Comparison of ENCODE assay signal across 1 cellular context in the genomic region with DNA sequence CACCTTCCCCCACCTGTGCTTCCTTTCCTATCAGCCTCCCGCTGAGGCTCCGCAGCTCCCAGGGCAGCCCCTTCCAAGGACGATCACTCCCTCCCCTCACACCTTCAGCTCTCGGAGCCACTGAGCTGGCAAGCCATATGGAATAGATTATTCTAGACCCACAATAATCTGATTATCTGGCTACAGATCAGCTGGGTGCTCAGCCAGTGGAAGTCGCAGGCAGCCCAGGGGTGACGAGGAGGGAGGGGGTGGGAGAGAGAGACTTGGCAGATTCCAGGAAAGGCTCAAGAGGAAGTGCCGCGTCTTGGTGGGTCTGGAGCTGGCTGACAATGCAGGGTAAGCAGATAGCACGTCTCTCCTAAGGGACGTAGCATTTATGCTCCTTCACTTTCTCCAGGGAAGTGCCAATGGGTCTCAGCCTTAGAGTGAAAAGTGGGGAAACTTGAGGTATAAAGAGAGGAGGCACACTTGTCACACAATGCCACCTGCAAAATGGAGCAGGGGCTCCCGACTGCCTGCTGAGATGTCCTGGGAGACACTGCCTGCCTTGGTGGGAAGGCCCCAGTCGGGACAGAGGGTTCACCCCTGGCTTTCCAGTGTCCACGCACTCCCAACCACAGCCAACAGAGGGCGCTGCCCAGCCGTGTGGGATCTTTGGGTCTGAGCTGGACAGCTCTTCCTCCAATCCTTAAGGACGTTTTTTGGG.
TF ChIP-seq lines count a peak whose summit lies in the region.

No MANE protein-coding gene starts in this region.

TF ChIP-seq in K562, 482 proteins besides CTCF, POLR2A, EP300 and RAD21 (continued from another document and continues in another):
- TF ChIP-seq, protein P1, sequence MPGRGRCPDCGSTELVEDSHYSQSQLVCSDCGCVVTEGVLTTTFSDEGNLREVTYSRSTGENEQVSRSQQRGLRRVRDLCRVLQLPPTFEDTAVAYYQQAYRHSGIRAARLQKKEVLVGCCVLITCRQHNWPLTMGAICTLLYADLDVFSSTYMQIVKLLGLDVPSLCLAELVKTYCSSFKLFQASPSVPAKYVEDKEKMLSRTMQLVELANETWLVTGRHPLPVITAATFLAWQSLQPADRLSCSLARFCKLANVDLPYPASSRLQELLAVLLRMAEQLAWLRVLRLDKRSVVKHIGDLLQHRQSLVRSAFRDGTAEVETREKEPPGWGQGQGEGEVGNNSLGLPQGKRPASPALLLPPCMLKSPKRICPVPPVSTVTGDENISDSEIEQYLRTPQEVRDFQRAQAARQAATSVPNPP (IDR thresholded peaks at IDR 0.05; ENCODE audit: borderline replicate concordance, insufficient read depth, insufficient read length), result no peak
- TF ChIP-seq RBM17 (IDR thresholded peaks at IDR 0.05; ENCODE audit: borderline replicate concordance, low read depth, low read length) (no peak), TARDBP (IDR thresholded peaks at IDR 0.05) (no peak; the same call in 1 of the 2 replicates), NRF1 (conservative IDR thresholded peaks at IDR 0.05 in 1 of 2, IDR thresholded peaks at IDR 0.05 in 1 of 2) (peak; percentile 3 to 28; a peak in 3 of 4 replicates), COPS2 (conservative IDR thresholded peaks at IDR 0.05) (no peak), SMAD2 (IDR thresholded peaks at IDR 0.05; ENCODE audit: low read depth, low read length) (no peak), ZNF766 (CRISPR knock-in tag; conservative IDR thresholded peaks at IDR 0.05) (0 out of 2 replicates have a peak, but pooled peaks have one; percentile 18), NCOR1 (IDR thresholded peaks at IDR 0.05) (no peak), ZNF324 (CRISPR knock-in tag; IDR thresholded peaks at IDR 0.05) (no peak), BHLHE40 (IDR thresholded peaks at IDR 0.05; ENCODE audit: low read length) (peak; percentile 35; the same call in 1 of the 2 replicates), KDM2B (CRISPR knock-in tag; IDR thresholded peaks at IDR 0.05) (no peak), GABPB2 (CRISPR knock-in tag; conservative IDR thresholded peaks at IDR 0.05) (no peak), L3MBTL2 (IDR thresholded peaks at IDR 0.05) (peak; percentile 59), HMGN3 (IDR thresholded peaks at IDR 0.05; ENCODE audit: borderline replicate concordance, extremely low read depth, insufficient read length, low read depth, low read length) (peak; percentile 9), SMAD1 (IDR thresholded peaks at IDR 0.05; ENCODE audit: low read depth, low read length, partially characterized antibody) (no peak), MTA3 (IDR thresholded peaks at IDR 0.05; ENCODE audit: borderline replicate concordance) (peak; percentile 81; the same call in 1 of the 2 replicates), C11orf30 (IDR thresholded peaks at IDR 0.05; ENCODE audit: low read depth) (peak; percentile 14; the same call in 1 of the 2 replicates), PCBP1 (IDR thresholded peaks at IDR 0.05; ENCODE audit: low read depth, low read length, poor library complexity, severe bottlenecking) (no peak), EHMT2 (IDR thresholded peaks at IDR 0.05) (no peak), RBM34 (IDR thresholded peaks at IDR 0.05; ENCODE audit: borderline replicate concordance, insufficient read depth, low read length) (no peak), CSDE1 (IDR thresholded peaks at IDR 0.05) (no peak), CBFA2T3 (IDR thresholded peaks at IDR 0.05) (no peak), ZSCAN29 (IDR thresholded peaks at IDR 0.05) (no peak), HNRNPK (IDR thresholded peaks at IDR 0.05; ENCODE audit: low read depth, low read length, poor library complexity, severe bottlenecking) (no peak), ZNF217 (CRISPR knock-in tag; IDR thresholded peaks at IDR 0.05) (no peak), ZNF77 (CRISPR knock-in tag; IDR thresholded peaks at IDR 0.05) (no peak), RNF2 (IDR thresholded peaks at IDR 0.05) (no peak; the same call in 1 of the 2 replicates), TAF15 (IDR thresholded peaks at IDR 0.05; ENCODE audit: low read depth, low read length) (no peak), BACH1 (tag; IDR thresholded peaks at IDR 0.05) (no peak), SMARCC2 (IDR thresholded peaks at IDR 0.05; ENCODE audit: low read depth) (no peak), ZEB2 (IDR thresholded peaks at IDR 0.05) (no peak; the same call in 1 of the 2 replicates), ZNF785 (CRISPR knock-in tag; IDR thresholded peaks at IDR 0.05) (no peak), ZNF263 (CRISPR knock-in tag; IDR thresholded peaks at IDR 0.05; ENCODE audit: borderline replicate concordance) (no peak), SETDB1 (IDR thresholded peaks at IDR 0.05; ENCODE audit: low read length) (no peak), YBX1 (IDR thresholded peaks at IDR 0.05) (no peak), NEUROD1 (IDR thresholded peaks at IDR 0.05; ENCODE audit: borderline replicate concordance, low read depth, low read length, partially characterized antibody) (peak; percentile 10), E2F3 (CRISPR knock-in tag; IDR thresholded peaks at IDR 0.05) (no peak), ZNF695 (CRISPR knock-in tag; IDR thresholded peaks at IDR 0.05) (no peak), ZNF507 (tag; conservative IDR thresholded peaks at IDR 0.05) (no peak), MYNN (IDR thresholded peaks at IDR 0.05) (no peak), MYNN (CRISPR knock-in tag; IDR thresholded peaks at IDR 0.05) (no peak), MYC (IDR thresholded peaks at IDR 0.05; ENCODE audit: low read depth, low read length) (0 out of 2 replicates have a peak, but pooled peaks have one; percentile 40), MYC (CRISPR knock-in tag; IDR thresholded peaks at IDR 0.05; ENCODE audit: borderline replicate concordance, low read depth) (no peak), SP1 (CRISPR knock-in tag; IDR thresholded peaks at IDR 0.05) (peak; percentile 52), SMC3 (conservative IDR thresholded peaks at IDR 0.05; ENCODE audit: insufficient read depth, low read depth, low read length) (peak; percentile 87), PCBP2 (IDR thresholded peaks at IDR 0.05; ENCODE audit: low read depth, low read length, poor library complexity, severe bottlenecking) (no peak)
- TF ChIP-seq, protein P2, sequence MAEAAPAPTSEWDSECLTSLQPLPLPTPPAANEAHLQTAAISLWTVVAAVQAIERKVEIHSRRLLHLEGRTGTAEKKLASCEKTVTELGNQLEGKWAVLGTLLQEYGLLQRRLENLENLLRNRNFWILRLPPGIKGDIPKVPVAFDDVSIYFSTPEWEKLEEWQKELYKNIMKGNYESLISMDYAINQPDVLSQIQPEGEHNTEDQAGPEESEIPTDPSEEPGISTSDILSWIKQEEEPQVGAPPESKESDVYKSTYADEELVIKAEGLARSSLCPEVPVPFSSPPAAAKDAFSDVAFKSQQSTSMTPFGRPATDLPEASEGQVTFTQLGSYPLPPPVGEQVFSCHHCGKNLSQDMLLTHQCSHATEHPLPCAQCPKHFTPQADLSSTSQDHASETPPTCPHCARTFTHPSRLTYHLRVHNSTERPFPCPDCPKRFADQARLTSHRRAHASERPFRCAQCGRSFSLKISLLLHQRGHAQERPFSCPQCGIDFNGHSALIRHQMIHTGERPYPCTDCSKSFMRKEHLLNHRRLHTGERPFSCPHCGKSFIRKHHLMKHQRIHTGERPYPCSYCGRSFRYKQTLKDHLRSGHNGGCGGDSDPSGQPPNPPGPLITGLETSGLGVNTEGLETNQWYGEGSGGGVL (CRISPR knock-in tag; IDR thresholded peaks at IDR 0.05), result no peak
- TF ChIP-seq, protein P3, sequence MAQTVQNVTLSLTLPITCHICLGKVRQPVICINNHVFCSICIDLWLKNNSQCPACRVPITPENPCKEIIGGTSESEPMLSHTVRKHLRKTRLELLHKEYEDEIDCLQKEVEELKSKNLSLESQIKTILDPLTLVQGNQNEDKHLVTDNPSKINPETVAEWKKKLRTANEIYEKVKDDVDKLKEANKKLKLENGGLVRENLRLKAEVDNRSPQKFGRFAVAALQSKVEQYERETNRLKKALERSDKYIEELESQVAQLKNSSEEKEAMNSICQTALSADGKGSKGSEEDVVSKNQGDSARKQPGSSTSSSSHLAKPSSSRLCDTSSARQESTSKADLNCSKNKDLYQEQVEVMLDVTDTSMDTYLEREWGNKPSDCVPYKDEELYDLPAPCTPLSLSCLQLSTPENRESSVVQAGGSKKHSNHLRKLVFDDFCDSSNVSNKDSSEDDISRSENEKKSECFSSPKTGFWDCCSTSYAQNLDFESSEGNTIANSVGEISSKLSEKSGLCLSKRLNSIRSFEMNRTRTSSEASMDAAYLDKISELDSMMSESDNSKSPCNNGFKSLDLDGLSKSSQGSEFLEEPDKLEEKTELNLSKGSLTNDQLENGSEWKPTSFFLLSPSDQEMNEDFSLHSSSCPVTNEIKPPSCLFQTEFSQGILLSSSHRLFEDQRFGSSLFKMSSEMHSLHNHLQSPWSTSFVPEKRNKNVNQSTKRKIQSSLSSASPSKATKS (CRISPR knock-in tag; IDR thresholded peaks at IDR 0.05), result no peak
- TF ChIP-seq, protein P4, sequence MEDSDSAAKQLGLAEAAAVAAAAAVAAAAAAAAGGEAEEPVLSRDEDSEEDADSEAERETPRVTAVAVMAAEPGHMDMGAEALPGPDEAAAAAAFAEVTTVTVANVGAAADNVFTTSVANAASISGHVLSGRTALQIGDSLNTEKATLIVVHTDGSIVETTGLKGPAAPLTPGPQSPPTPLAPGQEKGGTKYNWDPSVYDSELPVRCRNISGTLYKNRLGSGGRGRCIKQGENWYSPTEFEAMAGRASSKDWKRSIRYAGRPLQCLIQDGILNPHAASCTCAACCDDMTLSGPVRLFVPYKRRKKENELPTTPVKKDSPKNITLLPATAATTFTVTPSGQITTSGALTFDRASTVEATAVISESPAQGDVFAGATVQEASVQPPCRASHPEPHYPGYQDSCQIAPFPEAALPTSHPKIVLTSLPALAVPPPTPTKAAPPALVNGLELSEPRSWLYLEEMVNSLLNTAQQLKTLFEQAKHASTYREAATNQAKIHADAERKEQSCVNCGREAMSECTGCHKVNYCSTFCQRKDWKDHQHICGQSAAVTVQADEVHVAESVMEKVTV (CRISPR knock-in tag; IDR thresholded peaks at IDR 0.05), result peak; percentile 72
- TF ChIP-seq, protein P5, sequence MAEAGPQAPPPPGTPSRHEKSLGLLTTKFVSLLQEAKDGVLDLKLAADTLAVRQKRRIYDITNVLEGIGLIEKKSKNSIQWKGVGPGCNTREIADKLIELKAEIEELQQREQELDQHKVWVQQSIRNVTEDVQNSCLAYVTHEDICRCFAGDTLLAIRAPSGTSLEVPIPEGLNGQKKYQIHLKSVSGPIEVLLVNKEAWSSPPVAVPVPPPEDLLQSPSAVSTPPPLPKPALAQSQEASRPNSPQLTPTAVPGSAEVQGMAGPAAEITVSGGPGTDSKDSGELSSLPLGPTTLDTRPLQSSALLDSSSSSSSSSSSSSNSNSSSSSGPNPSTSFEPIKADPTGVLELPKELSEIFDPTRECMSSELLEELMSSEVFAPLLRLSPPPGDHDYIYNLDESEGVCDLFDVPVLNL (CRISPR knock-in tag; IDR thresholded peaks at IDR 0.05; ENCODE audit: low read depth), result no peak
- TF ChIP-seq, protein P6, sequence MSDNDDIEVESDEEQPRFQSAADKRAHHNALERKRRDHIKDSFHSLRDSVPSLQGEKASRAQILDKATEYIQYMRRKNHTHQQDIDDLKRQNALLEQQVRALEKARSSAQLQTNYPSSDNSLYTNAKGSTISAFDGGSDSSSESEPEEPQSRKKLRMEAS (CRISPR knock-in tag; IDR thresholded peaks at IDR 0.05), result peak; percentile 30; the same call in 1 of the 2 replicates
- TF ChIP-seq, protein P7, sequence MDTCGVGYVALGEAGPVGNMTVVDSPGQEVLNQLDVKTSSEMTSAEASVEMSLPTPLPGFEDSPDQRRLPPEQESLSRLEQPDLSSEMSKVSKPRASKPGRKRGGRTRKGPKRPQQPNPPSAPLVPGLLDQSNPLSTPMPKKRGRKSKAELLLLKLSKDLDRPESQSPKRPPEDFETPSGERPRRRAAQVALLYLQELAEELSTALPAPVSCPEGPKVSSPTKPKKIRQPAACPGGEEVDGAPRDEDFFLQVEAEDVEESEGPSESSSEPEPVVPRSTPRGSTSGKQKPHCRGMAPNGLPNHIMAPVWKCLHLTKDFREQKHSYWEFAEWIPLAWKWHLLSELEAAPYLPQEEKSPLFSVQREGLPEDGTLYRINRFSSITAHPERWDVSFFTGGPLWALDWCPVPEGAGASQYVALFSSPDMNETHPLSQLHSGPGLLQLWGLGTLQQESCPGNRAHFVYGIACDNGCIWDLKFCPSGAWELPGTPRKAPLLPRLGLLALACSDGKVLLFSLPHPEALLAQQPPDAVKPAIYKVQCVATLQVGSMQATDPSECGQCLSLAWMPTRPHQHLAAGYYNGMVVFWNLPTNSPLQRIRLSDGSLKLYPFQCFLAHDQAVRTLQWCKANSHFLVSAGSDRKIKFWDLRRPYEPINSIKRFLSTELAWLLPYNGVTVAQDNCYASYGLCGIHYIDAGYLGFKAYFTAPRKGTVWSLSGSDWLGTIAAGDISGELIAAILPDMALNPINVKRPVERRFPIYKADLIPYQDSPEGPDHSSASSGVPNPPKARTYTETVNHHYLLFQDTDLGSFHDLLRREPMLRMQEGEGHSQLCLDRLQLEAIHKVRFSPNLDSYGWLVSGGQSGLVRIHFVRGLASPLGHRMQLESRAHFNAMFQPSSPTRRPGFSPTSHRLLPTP (IDR thresholded peaks at IDR 0.05; ENCODE audit: borderline replicate concordance, extremely low read depth, insufficient read length), result no peak
- TF ChIP-seq, protein P8, sequence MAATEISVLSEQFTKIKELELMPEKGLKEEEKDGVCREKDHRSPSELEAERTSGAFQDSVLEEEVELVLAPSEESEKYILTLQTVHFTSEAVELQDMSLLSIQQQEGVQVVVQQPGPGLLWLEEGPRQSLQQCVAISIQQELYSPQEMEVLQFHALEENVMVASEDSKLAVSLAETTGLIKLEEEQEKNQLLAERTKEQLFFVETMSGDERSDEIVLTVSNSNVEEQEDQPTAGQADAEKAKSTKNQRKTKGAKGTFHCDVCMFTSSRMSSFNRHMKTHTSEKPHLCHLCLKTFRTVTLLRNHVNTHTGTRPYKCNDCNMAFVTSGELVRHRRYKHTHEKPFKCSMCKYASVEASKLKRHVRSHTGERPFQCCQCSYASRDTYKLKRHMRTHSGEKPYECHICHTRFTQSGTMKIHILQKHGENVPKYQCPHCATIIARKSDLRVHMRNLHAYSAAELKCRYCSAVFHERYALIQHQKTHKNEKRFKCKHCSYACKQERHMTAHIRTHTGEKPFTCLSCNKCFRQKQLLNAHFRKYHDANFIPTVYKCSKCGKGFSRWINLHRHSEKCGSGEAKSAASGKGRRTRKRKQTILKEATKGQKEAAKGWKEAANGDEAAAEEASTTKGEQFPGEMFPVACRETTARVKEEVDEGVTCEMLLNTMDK (IDR thresholded peaks at IDR 0.05; ENCODE audit: borderline replicate concordance, insufficient read depth, low read depth, low read length, poor library complexity, severe bottlenecking), result no peak
- TF ChIP-seq, protein P9, sequence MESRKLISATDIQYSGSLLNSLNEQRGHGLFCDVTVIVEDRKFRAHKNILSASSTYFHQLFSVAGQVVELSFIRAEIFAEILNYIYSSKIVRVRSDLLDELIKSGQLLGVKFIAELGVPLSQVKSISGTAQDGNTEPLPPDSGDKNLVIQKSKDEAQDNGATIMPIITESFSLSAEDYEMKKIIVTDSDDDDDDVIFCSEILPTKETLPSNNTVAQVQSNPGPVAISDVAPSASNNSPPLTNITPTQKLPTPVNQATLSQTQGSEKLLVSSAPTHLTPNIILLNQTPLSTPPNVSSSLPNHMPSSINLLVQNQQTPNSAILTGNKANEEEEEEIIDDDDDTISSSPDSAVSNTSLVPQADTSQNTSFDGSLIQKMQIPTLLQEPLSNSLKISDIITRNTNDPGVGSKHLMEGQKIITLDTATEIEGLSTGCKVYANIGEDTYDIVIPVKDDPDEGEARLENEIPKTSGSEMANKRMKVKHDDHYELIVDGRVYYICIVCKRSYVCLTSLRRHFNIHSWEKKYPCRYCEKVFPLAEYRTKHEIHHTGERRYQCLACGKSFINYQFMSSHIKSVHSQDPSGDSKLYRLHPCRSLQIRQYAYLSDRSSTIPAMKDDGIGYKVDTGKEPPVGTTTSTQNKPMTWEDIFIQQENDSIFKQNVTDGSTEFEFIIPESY (CRISPR knock-in tag; IDR thresholded peaks at IDR 0.05), result 0 out of 2 replicates have a peak, but pooled peaks have one; percentile 55
